2 cellular contexts compared by ENCODE assay signal in genomic region chr16:47834485-47835024, GRCh38.
A peak's percentile ranks its signal among the peaks of the same experiment; 100 is the strongest.
TF ChIP-seq lines count a peak whose summit lies in the region.

No MANE protein-coding gene starts in this region.

TF ChIP-seq in HepG2, 621 proteins besides CTCF, POLR2A, EP300 and RAD21:
- TF ChIP-seq CBFB (CRISPR knock-in tag; IDR thresholded peaks at IDR 0.05) (no peak), NFRKB (IDR thresholded peaks at IDR 0.05) (no peak), ZNF160 (CRISPR knock-in tag; IDR thresholded peaks at IDR 0.05) (peak; percentile 98), ZNF709 (CRISPR knock-in tag; IDR thresholded peaks at IDR 0.05) (peak; percentile 95; the same call in 1 of the 2 replicates)

TF ChIP-seq in K562, 482 proteins besides CTCF, POLR2A, EP300 and RAD21:
- TF ChIP-seq RBM25 (IDR thresholded peaks at IDR 0.05; ENCODE audit: low read depth, low read length, severe bottlenecking): no peak
- TF ChIP-seq, protein P1, sequence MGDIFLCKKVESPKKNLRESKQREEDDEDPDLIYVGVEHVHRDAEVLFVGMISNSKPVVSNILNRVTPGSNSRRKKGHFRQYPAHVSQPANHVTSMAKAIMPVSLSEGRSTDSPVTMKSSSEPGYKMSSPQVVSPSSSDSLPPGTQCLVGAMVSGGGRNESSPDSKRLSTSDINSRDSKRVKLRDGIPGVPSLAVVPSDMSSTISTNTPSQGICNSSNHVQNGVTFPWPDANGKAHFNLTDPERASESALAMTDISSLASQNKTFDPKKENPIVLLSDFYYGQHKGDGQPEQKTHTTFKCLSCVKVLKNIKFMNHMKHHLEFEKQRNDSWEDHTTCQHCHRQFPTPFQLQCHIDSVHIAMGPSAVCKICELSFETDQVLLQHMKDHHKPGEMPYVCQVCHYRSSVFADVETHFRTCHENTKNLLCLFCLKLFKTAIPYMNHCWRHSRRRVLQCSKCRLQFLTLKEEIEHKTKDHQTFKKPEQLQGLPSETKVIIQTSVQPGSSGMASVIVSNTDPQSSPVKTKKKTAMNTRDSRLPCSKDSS (IDR thresholded peaks at IDR 0.05; ENCODE audit: low read depth, partially characterized antibody): peak; percentile 57
- no peak for TF ChIP-seq SREBF2 (CRISPR knock-in tag; IDR thresholded peaks at IDR 0.05)
